Comparison of ENCODE assay signal across 8 cellular contexts in genomic region chr1:151762941-151763921, GRCh38. TPM values are rescaled to one million over a fixed set of nuclear protein-coding genes. Genes with fewer than 3 reads are reported as not detected.
DNase-seq lines count a peak whose midpoint lies in the region; TF ChIP-seq lines count a peak whose summit lies in the region.

Gene MRPL9 (minus strand): TSS chr1:151763496. CDS start chr1:151763479, 17 bp downstream.

- H3K27ac ChIP-seq in HEK293 (ENCODE audit: extremely low read depth, low read depth, low read length), result peak within 1 kb of the TSS; percentile 65

- DNase-seq in GDM1 (lab: John Stamatoyannopoulos, UW), result peak; percentile 65
- DNase-seq in NB4 (ENCODE audit: low read depth), result peak; percentile 91
- peak; percentile 86 for DNase-seq in SKM-1 (lab: John Stamatoyannopoulos, UW; ENCODE audit: unreplicated experiment)
- peak; percentile 18 for DNase-seq in glomerular endothelial cell (ENCODE audit: extremely low read depth, low read depth, low spot score)
- peak in 54 of 56 donors; percentile 29 to 90 (median 73) for DNase-seq in nucleus accumbens (lab: John Stamatoyannopoulos, UW)
- peak; percentile 81 for DNase-seq in superior temporal gyrus (ENCODE audit: extremely low spot score)

- no peaks in the 10 kb centered on the region for H3K9me3 Mint-ChIP-seq in activated naive CD4-positive, alpha-beta T cell treated with anti-CD3 and anti-CD28 coated beads, Interleukin-2, amount 50 U/mL, for 24 hours

- no peaks in the 10 kb centered on the region for H3K9me3 ChIP-seq in HEK293 (ENCODE audit: control insufficient read depth, insufficient read depth, low read depth, low read length)

- TF ChIP-seq POLR2A in NB4 (IDR thresholded peaks at IDR 0.05; ENCODE audit: extremely low read depth, insufficient read length), result peak; percentile 66

- no peaks in the 10 kb centered on the region for H3K27me3 Mint-ChIP-seq in activated naive CD4-positive, alpha-beta T cell treated with anti-CD3 and anti-CD28 coated beads, Interleukin-2, amount 50 U/mL, for 24 hours

- POLR2A ChIA-PET in HEK293 (lab: Yijun Ruan, JAX), result interaction anchor here (0.7 to 1.9 kb wide), 11 partner anchors 17 to 482 kb away, joined by 3 to 11 read pairs (median 3); partner anchors contain the start of genes C2CD4D, CGN, POGZ and TDRKH

- H3K4me3 Mint-ChIP-seq in activated naive CD4-positive, alpha-beta T cell treated with anti-CD3 and anti-CD28 coated beads, Interleukin-2, amount 50 U/mL, for 24 hours, result peak within 1 kb of the TSS; percentile 97

- H3K4me3 ChIP-seq in HEK293 (ENCODE audit: low read depth, low read length) (peak within 1 kb of the TSS; percentile 93), NB4 (ENCODE audit: low read depth, low read length) (peak within 1 kb of the TSS; percentile 98)

- H3K4me1 ChIP-seq in HEK293 (ENCODE audit: control insufficient read depth, insufficient read depth, low read length), result no peaks in the 10 kb centered on the region

- peak within 1 kb of the TSS; percentile 99 for H3K27ac Mint-ChIP-seq in activated naive CD4-positive, alpha-beta T cell treated with anti-CD3 and anti-CD28 coated beads, Interleukin-2, amount 50 U/mL, for 24 hours

- CTCF ChIA-PET in HEK293 (lab: Yijun Ruan, JAX), result interaction anchor here (0.5 to 1.4 kb wide), 7 partner anchors 28 to 511 kb away, joined by 3 to 5 read pairs (median 3); no protein-coding TSS in a partner anchor

- TF ChIP-seq CTCF in HEK293 (tag by site-specific recombination; IDR thresholded peaks at IDR 0.05) (no peak), NB4 (IDR thresholded peaks at IDR 0.05; ENCODE audit: low read depth, low read length) (no peak)

- peaks cover 4% of the 10 kb centered on the region for H3K36me3 Mint-ChIP-seq in activated naive CD4-positive, alpha-beta T cell treated with anti-CD3 and anti-CD28 coated beads, Interleukin-2, amount 50 U/mL, for 24 hours

- H3K36me3 ChIP-seq in HEK293 (ENCODE audit: control insufficient read depth in 2 of 2, insufficient read depth in 1 of 2, low read length in 2 of 2), result peaks cover 17 to 39% of the 10 kb centered on the region in 2 experiments; a peak in 2 of 3 replicates

- peaks cover 19% of the 10 kb centered on the region for H3K4me1 Mint-ChIP-seq in activated naive CD4-positive, alpha-beta T cell treated with anti-CD3 and anti-CD28 coated beads, Interleukin-2, amount 50 U/mL, for 24 hours

TF ChIP-seq in HEK293, 187 proteins besides CTCF, POLR2A, EP300 and RAD21 (continues in another document):
- no peak for TF ChIP-seq ELK4 (IDR thresholded peaks at IDR 0.05; ENCODE audit: borderline replicate concordance, low read depth, low read length)
- TF ChIP-seq ZNF624 (tag by site-specific recombination; IDR thresholded peaks at IDR 0.05), result no peak
- TF ChIP-seq ZNF274 (IDR thresholded peaks at IDR 0.05; ENCODE audit: low read length), result no peak
- no peak for TF ChIP-seq ZNF274 (tag by site-specific recombination; IDR thresholded peaks at IDR 0.05; ENCODE audit: borderline replicate concordance)
- no peak for TF ChIP-seq PBX3 (CRISPR knock-in tag; IDR thresholded peaks at IDR 0.05)
- TF ChIP-seq HOXA7 (CRISPR knock-in tag; IDR thresholded peaks at IDR 0.05; ENCODE audit: borderline replicate concordance), result no peak
- TF ChIP-seq SETDB1 (IDR thresholded peaks at IDR 0.05; ENCODE audit: insufficient read length, low read length), result no peak
- TF ChIP-seq ZEB2 (tag by site-specific recombination; IDR thresholded peaks at IDR 0.05), result peak; percentile 68
- no peak for TF ChIP-seq BCL11B (tag by site-specific recombination; IDR thresholded peaks at IDR 0.05; ENCODE audit: low read depth)
- peak; percentile 83 for TF ChIP-seq ZNF660 (tag by site-specific recombination; IDR thresholded peaks at IDR 0.05)
- peak; percentile 38 for TF ChIP-seq EGR2 (tag by site-specific recombination; IDR thresholded peaks at IDR 0.05; ENCODE audit: low read depth)
- TF ChIP-seq ZNF548 (tag by site-specific recombination; IDR thresholded peaks at IDR 0.05), result no peak
- no peak for TF ChIP-seq ZBTB6 (tag by site-specific recombination; IDR thresholded peaks at IDR 0.05)
- no peak for TF ChIP-seq ZSCAN18 (tag by site-specific recombination; IDR thresholded peaks at IDR 0.05)
- peak; percentile 94 for TF ChIP-seq ZNF24 (tag by site-specific recombination; IDR thresholded peaks at IDR 0.05)
- no peak for TF ChIP-seq KLF7 (tag by site-specific recombination; IDR thresholded peaks at IDR 0.05; ENCODE audit: borderline replicate concordance)
- no peak for TF ChIP-seq ZNF488 (tag by site-specific recombination; IDR thresholded peaks at IDR 0.05)
- peak; percentile 58 for TF ChIP-seq ZXDB (tag by site-specific recombination; IDR thresholded peaks at IDR 0.05)
- TF ChIP-seq BCL11A (tag by site-specific recombination; IDR thresholded peaks at IDR 0.05; ENCODE audit: low read depth), result no peak
- peak; percentile 82 for TF ChIP-seq ZNF324 (tag by site-specific recombination; IDR thresholded peaks at IDR 0.05)
- TF ChIP-seq ZNF121 (tag by site-specific recombination; IDR thresholded peaks at IDR 0.05), result no peak
- no peak for TF ChIP-seq ZNF155 (tag by site-specific recombination; IDR thresholded peaks at IDR 0.05)

RNA-seq across cellular contexts. Expression of gene MRPL9, which starts in this region (rescaled TPM):
- 53.4 and 66.0 TPM in 2 replicates for total RNA-seq in glomerular endothelial cell

Comparison
In these comparisons a context has a peak if more than half of its experiments do, and no peak if none do; other contexts are left out.
1. Peak in every context shown above with its lines: DNase-seq, H3K4me3 ChIP-seq and H3K27ac ChIP-seq.
2. DNase-seq: peak in every context shown above with its lines; median percentile 91 in NB4; 86 in SKM-1; 81 in superior temporal gyrus; 73 in nucleus accumbens; 65 in GDM1; 18 in glomerular endothelial cell.